ENCODE assay signal across 22 cellular contexts in the genomic region with DNA sequence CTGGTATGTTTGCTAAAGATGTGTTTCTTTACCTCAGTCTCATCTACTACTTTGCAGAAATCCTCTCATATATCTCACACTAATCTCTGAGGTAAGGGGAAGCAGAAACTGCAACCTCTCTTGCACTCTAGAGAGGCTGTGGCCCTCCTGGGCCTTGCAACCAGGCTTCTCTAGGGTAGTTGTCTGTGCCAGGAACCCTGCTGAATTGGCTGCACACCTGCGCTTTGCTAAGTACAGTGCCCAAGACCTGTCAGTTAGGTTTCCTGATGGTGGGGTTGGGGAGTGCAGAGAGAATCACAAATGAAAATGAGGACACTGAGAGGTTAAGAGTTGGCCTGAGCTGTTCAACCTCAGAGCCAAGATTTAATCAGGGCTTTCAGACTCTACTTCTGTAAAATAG.
"Had no signal": no experiment of that assay in that cellular context is flagged by ENCODE, and none has a peak within 500 bp of the region (broad histone marks: within the 10 kb centered on the region; RNA-seq: fewer than 3 reads in every experiment).

No MANE protein-coding gene starts in this region.

- H3K9me3 Mint-ChIP-seq: activated T-cell treated with anti-CD3 and anti-CD28 coated beads, Interleukin-2, amount 50 U/mL, for 24 hours had no signal

- ATAC-seq: foreskin keratinocyte; left lobe of liver; lower lobe of right lung; naive thymus-derived CD8-positive, alpha-beta T cell; right lobe of liver; SK-N-SH treated with all-trans-retinoic acid at 6 μM for 48 hours; stimulated activated naive CD8-positive, alpha-beta T cell treated with anti-CD3 and anti-CD28 coated beads, Interleukin-15, amount 100 ng/mL, for 72 hours had no signal

- DNase-seq: activated CD4-positive, alpha-beta T cell treated with anti-CD3 and anti-CD28 coated beads for 4 hours; activated CD4-positive, alpha-beta T cell treated with anti-CD3 and anti-CD28 coated beads, Interleukin-2, amount 50 U/mL, for 48 hours; activated CD4-positive, CD25-positive, alpha-beta regulatory T cell; activated CD8-positive, alpha-beta memory T cell treated with anti-CD3 and anti-CD28 coated beads, Interleukin-2, amount 50 U/mL, for 48 hours; activated gamma-delta T cell; activated T-cell treated with anti-CD3 and anti-CD28 coated beads, Interleukin-2, amount 50 U/mL, for 24 hours; brain microvascular endothelial cell; cortex of kidney; foreskin keratinocyte; heart left ventricle; kidney glomerular epithelial cell; lower lobe of right lung; mesenchymal stem cell; naive thymus-derived CD8-positive, alpha-beta T cell; stimulated activated CD4-positive, alpha-beta T cell treated with anti-CD3 and anti-CD28 coated beads, Interleukin-12 subunit alpha, Interleukin-12 subunit beta, amount 100 ng/mL, for 4 hours; stimulated activated CD4-positive, alpha-beta T cell treated with anti-CD3 and anti-CD28 coated beads, Interleukin-4, amount 100 ng/mL, for 1 hour; stimulated activated naive CD8-positive, alpha-beta T cell treated with anti-CD3 and anti-CD28 coated beads, Interleukin-15, amount 100 ng/mL, for 72 hours; upper lobe of left lung had no signal

- H3K4me3 Mint-ChIP-seq: activated naive CD8-positive, alpha-beta T cell; activated T-cell treated with anti-CD3 and anti-CD28 coated beads, Interleukin-2, amount 50 U/mL, for 24 hours; naive thymus-derived CD8-positive, alpha-beta T cell; stimulated activated naive CD8-positive, alpha-beta T cell treated with anti-CD3 and anti-CD28 coated beads, Interleukin-15, amount 100 ng/mL, for 72 hours had no signal

- H3K27me3 Mint-ChIP-seq: activated naive CD8-positive, alpha-beta T cell; activated T-cell treated with anti-CD3 and anti-CD28 coated beads, Interleukin-2, amount 50 U/mL, for 24 hours; naive thymus-derived CD8-positive, alpha-beta T cell; stimulated activated naive CD8-positive, alpha-beta T cell treated with anti-CD3 and anti-CD28 coated beads, Interleukin-15, amount 100 ng/mL, for 72 hours had no signal

- H3K27ac Mint-ChIP-seq: activated naive CD8-positive, alpha-beta T cell; activated T-cell treated with anti-CD3 and anti-CD28 coated beads, Interleukin-2, amount 50 U/mL, for 24 hours had no signal

- H3K4me1 Mint-ChIP-seq: stimulated activated naive CD8-positive, alpha-beta T cell treated with anti-CD3 and anti-CD28 coated beads, Interleukin-15, amount 100 ng/mL, for 72 hours had no signal
